In the genomic region with DNA sequence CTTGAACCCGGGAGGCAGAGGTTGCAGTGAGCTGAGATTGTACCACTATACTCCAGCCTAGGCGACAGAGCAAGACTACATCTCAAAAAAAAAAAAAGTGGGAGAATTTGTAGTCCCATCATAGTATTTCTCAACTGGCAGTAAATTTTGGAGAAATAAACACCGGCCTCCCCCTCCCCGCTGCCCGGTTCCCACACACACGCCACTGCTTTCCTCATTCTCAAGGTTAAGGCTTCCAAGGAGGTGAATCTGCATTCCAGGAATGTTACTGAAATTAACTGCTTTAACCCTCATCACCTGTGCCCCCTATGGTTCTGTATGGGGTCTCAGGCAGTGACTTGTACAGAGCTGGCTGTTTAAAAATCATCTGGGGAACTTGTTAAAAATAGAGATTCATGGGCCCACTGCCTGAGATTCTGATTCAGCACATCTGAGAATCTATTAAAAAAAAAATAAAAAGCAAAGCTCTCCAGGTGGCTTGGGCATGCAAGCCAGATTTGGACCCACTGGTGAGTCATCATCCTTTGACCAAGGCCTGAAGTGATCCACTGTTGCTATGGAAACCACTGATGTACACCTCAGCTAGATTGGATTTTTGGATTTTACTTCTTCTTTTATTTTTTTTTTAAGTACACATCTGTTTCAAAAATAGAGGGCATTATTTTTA, we compare ENCODE assay signal across 8 cellular contexts.
A peak's percentile ranks its signal among the peaks of the same experiment; 100 is the strongest.
DNase-seq lines count a peak whose midpoint lies in the region; ATAC-seq and FAIRE-seq lines count a peak whose summit lies in the region.

No MANE protein-coding gene starts in this region.

- FAIRE-seq in islet of Langerhans (lab: Jason Lieb, UNC) = peak; percentile 99

- ATAC-seq in GM18499 (IDR thresholded peaks at IDR 0.05; ENCODE audit: insufficient read depth, unreplicated experiment) (peak; percentile 44), HG03108 (IDR thresholded peaks at IDR 0.05; ENCODE audit: unreplicated experiment) (peak; percentile 51)

- peak; percentile 96 for DNase-seq in RPMI8226
- DNase-seq in HUDEP-2 (lab: John Stamatoyannopoulos, UW; ENCODE audit: unreplicated experiment in 76 of 76) = no peak
- no peak for DNase-seq in 8988T
- no peak for DNase-seq in hepatic stellate cell (ENCODE audit: low spot score)
- DNase-seq in midbrain (lab: John Stamatoyannopoulos, UW) = no peak
